Comparison of ENCODE assay signal across 8 cellular contexts in genomic region chr6:113856571-113857564, GRCh38. TPM values are rescaled to one million over a fixed set of nuclear protein-coding genes. Genes with fewer than 3 reads are reported as not detected.
DNase-seq lines count a peak whose midpoint lies in the region; ATAC-seq, FAIRE-seq and TF ChIP-seq lines count a peak whose summit lies in the region.

TSS of gene MARCKS (plus strand) at chr6:113857345. CDS start at chr6:113857746, 401 bp downstream.

- H3K27me3 ChIP-seq in neutrophil: no peaks in the 10 kb centered on the region

- H3K4me1 ChIP-seq in neutrophil (ENCODE audit: control insufficient read depth in 1 of 2, insufficient read depth in 1 of 2, low read depth in 1 of 2, low read length in 1 of 2): peaks cover 28 to 43% of the 10 kb centered on the region in 2 experiments

- FAIRE-seq in HTR-8/SVneo (lab: Jason Lieb, UNC): peak; percentile 65

- intact Hi-C loops in head of caudate nucleus (cut with DNase I): loop anchor here (5.0 to 10.0 kb wide), 3 partner anchors 292 to 1075 kb away; no protein-coding TSS in a partner anchor

- H3K27ac ChIP-seq in adipose tissue (ENCODE audit: low read depth, low read length): peak within 1 kb of the TSS; percentile 88
- peak within 1 kb of the TSS; percentile 95 for H3K27ac ChIP-seq in neutrophil

- no peaks in the 10 kb centered on the region for H3K36me3 ChIP-seq in neutrophil

- 0 to 1% (median 1%) methylated on average over 50 of the region's 50 CpGs for WGBS in adipose tissue, 3 donors

- peak; percentile 43 for ATAC-seq in GM21447 (IDR thresholded peaks at IDR 0.05; ENCODE audit: unreplicated experiment)

- no peaks in the 10 kb centered on the region for H3K9me3 ChIP-seq in neutrophil

- DNase-seq in ELR (ENCODE audit: low read depth) (peak; percentile 92), HTR-8/SVneo (ENCODE audit: insufficient read length, low spot score) (peak; percentile 71), NOMO-1 (lab: John Stamatoyannopoulos, UW; ENCODE audit: unreplicated experiment in 2 of 2) (peak; percentile 79 to 92), head of caudate nucleus (peak; percentile 64 to 93 (median 85)), T-helper 9 cell (no peak)

- H3K4me3 ChIP-seq in neutrophil (ENCODE audit: low read depth in 1 of 2, low read length in 1 of 2): peak within 1 kb of the TSS; percentile 98

- peak; percentile 29 for TF ChIP-seq CTCF in neutrophil (IDR thresholded peaks at IDR 0.05)

RNA-seq across cellular contexts. Expression of gene MARCKS, which starts in this region (rescaled TPM):
- polyA plus RNA-seq in adipose tissue: 10 to 100 TPM; 14.2 to 35.2 (median 15.0) TPM
